10 cellular contexts compared by ENCODE assay signal in the genomic region with DNA sequence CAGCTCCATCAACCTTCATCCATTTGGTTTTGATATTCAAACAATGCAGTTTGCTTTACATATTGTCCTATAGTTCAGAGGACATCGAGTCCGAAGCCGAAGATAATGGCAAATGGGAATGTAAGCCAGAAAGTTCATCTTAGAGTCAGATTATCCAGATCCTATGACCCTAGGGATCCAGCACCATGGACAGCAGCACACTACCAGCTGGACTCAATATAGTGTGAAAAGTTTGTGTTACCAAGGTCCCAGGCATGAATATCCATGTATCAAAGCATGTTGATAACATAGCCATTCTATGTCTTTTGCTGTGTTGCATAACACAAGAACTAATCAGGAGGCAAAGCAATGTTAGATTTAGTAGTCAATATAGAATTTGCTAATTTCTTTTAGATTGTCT. TPM values are rescaled to one million over a fixed set of nuclear protein-coding genes. Genes with fewer than 3 reads are reported as not detected.
DNase-seq lines count a peak whose midpoint lies in the region; ATAC-seq, FAIRE-seq and TF ChIP-seq lines count a peak whose summit lies in the region.
"Had no signal": no experiment of that assay in that cellular context is flagged by ENCODE, and none has a peak within 500 bp of the region (broad histone marks: within the 10 kb centered on the region; RNA-seq: fewer than 3 reads in every experiment).

No MANE protein-coding gene starts in this region.

- no peaks in the 10 kb centered on the region for H3K9me3 ChIP-seq in MG63

- peak; percentile 35 for FAIRE-seq in GM19239 (lab: Jason Lieb, UNC)

- in situ Hi-C loops in astrocyte of the cerebellum (cut with HindIII; ENCODE audit: low sequenced_read_pairs) (no loop called here), G401 (cut with HindIII; ENCODE audit: low sequenced_read_pairs) (no loop called here)

- peaks cover 32% of the 10 kb centered on the region for H3K27me3 ChIP-seq in MG63

- no peak for DNase-seq in GM19239 (ENCODE audit: insufficient read length, low spot score)
- DNase-seq in MG63: peak; percentile 24
- peak; percentile 9 for DNase-seq in astrocyte of the cerebellum (ENCODE audit: low read depth)
- DNase-seq in lung microvascular endothelial cell (ENCODE audit: low read depth in 2 of 2): peak; percentile 44 to 55
- no peak for DNase-seq in G401 (ENCODE audit: low spot score)
- DNase-seq in COR-L47 (lab: John Stamatoyannopoulos, UW): no peak
- no peak for DNase-seq in SK-N-DZ (ENCODE audit: low spot score)
- DNase-seq: NCI-H226, WERI-Rb-1 had no signal

- H3K4me3 ChIP-seq in MG63 (no peak overlapping the region), astrocyte of the cerebellum (ENCODE audit: low read depth, low read length) (no peak overlapping the region)

- TF ChIP-seq CTCF in astrocyte of the cerebellum (IDR thresholded peaks at IDR 0.05; ENCODE audit: low read depth, low read length, missing control alignments): no peak

- no peak for ATAC-seq in HG03378 (IDR thresholded peaks at IDR 0.05; ENCODE audit: unreplicated experiment)

- no peaks in the 10 kb centered on the region for H3K36me3 ChIP-seq in MG63
- H3K36me3 ChIP-seq: WERI-Rb-1 had no signal

RNA-seq across cellular contexts. Expression of a gene that starts 46.3 kb away (rescaled TPM):
- total RNA-seq in MG63 (2014; rRNA removed; shearing (Covaris generic); ENCODE audit: low replicate concordance): not detected in 2 replicates
- 0.20 and 0.22 TPM in 2 replicates for total RNA-seq in lung microvascular endothelial cell
- total RNA-seq in G401 (2014; rRNA removed; shearing (Covaris generic)): not detected in 2 replicates
- polyA plus RNA-seq in SK-N-DZ (2014; cell fraction: cytosol; rRNA removed): 3.5 and 4.6 TPM in 2 replicates
- 2.2 and 2.6 TPM in 2 replicates for polyA plus RNA-seq in SK-N-DZ (2014; cell fraction: nucleus; rRNA removed)

Comparison
In these comparisons a context has a peak if more than half of its experiments do, and no peak if none do; other contexts are left out.
1. DNase-seq: peak in MG63 (single experiment), astrocyte of the cerebellum (single experiment) and lung microvascular endothelial cell (2 of 2); none in GM19239 (single experiment), G401 (single experiment), COR-L47 (single experiment) and SK-N-DZ (single experiment).